ENCODE assay signal across 25 cellular contexts in genomic region chr7:107381453-107381852, GRCh38.
A peak's percentile ranks its signal among the peaks of the same experiment; 100 is the strongest.
DNase-seq lines count a peak whose midpoint lies in the region; ATAC-seq, FAIRE-seq and TF ChIP-seq lines count a peak whose summit lies in the region.
"Had no signal": no experiment of that assay in that cellular context is flagged by ENCODE, and none has a peak within 500 bp of the region (broad histone marks: within the 10 kb centered on the region; RNA-seq: fewer than 3 reads in every experiment).

No MANE protein-coding gene starts in this region.

- H4K20me1 ChIP-seq in HepG2 (ENCODE audit: insufficient read depth, low read length) (no peaks in the 10 kb centered on the region), K562 (replicated peaks; ENCODE audit: control insufficient read depth, insufficient read depth, low read length) (no peaks in the 10 kb centered on the region)
- H4K20me1 ChIP-seq: BLaER1 had no signal

- no peak overlapping the region for H2AFZ ChIP-seq in HepG2 (ENCODE audit: low read length)
- no peak overlapping the region for H2AFZ ChIP-seq in K562 (ENCODE audit: low read depth, low read length)

- intact Hi-C loops in HepG2 (cut with micrococcal nuclease; ENCODE audit: unreplicated experiment): no loop called here
- intact Hi-C loops in right lobe of liver (cut with DNase I): no loop called here
- intact Hi-C loops in K562 (cut with micrococcal nuclease): loop anchor here (5.0 kb wide), 2 partner anchors 121 to 174 kb away; no protein-coding TSS in a partner anchor

- no peaks in the 10 kb centered on the region for H3K4me1 ChIP-seq in HepG2 (ENCODE audit: insufficient read depth, low read length)
- H3K4me1 ChIP-seq in right lobe of liver: no peaks in the 10 kb centered on the region
- peaks cover 0 to under 1% of the 10 kb centered on the region in 2 experiments; a peak in 2 of 5 replicates for H3K4me1 ChIP-seq in K562 (replicated peaks in 1 of 2; ENCODE audit: control insufficient read depth in 2 of 2, insufficient read depth in 2 of 2, low read length in 2 of 2)
- H3K4me1 ChIP-seq: A549, BLaER1 had no signal

- ATAC-seq in HepG2: no peak
- ATAC-seq in right lobe of liver: no peak
- no peak for ATAC-seq in K562
- ATAC-seq: A549, GM12878 had no signal

- TF ChIP-seq RAD21 in HepG2 (CRISPR knock-in tag; IDR thresholded peaks at IDR 0.05) (no peak), K562 (CRISPR knock-in tag; conservative IDR thresholded peaks at IDR 0.05 in 1 of 2, IDR thresholded peaks at IDR 0.05 in 1 of 2) (no peak)

- TF ChIP-seq POLR2A in HepG2 (IDR thresholded peaks at IDR 0.05; ENCODE audit: insufficient read depth in 1 of 2, low read depth in 2 of 2, low read length in 2 of 2): no peak
- no peak for TF ChIP-seq POLR2A in right lobe of liver (IDR thresholded peaks at IDR 0.05)
- TF ChIP-seq POLR2A in K562 (conservative IDR thresholded peaks at IDR 0.05): no peak

- H3K27me3 ChIP-seq in HepG2 (ENCODE audit: control insufficient read depth in 1 of 2, insufficient read depth in 2 of 2, low read length in 2 of 2): no peaks in the 10 kb centered on the region
- no peaks in the 10 kb centered on the region for H3K27me3 ChIP-seq in right lobe of liver
- H3K27me3 ChIP-seq in K562 (ENCODE audit: control insufficient read depth in 2 of 2, insufficient read depth in 2 of 2, low read length in 2 of 2): no peaks in the 10 kb centered on the region
- H3K27me3 ChIP-seq: BE2C, BLaER1 had no signal

- no peaks in the 10 kb centered on the region for H3K79me2 ChIP-seq in HepG2 (ENCODE audit: insufficient read depth, low read length)
- no peaks in the 10 kb centered on the region for H3K79me2 ChIP-seq in K562 (ENCODE audit: control insufficient read depth, insufficient read depth, low read length)

- in situ Hi-C loops in HepG2 (cut with HindIII; ENCODE audit: extremely low pct_ligation_motif_present, low pct_unique_long_range_greater_than_20kb): no loop called here
- in situ Hi-C loops in K562 (cut with MboI): no loop called here

- DNase-seq in HepG2 (ENCODE audit: low spot score) (no peak), right lobe of liver (no peak), K562 (ENCODE audit: extremely low read depth in 1 of 4, low spot score in 3 of 4) (no peak), HCEC 1CT (no peak), AG20443 (ENCODE audit: low spot score) (no peak)
- DNase-seq: BE2C; C1 segment of cervical spinal cord; CD4-positive, alpha-beta memory T cell; CD4-positive, CD25-positive, alpha-beta regulatory T cell; CD8-positive, alpha-beta memory T cell; COR-L47; DMS 273 treated with DMSO at 0.1 percent for 48 hours; DMS153; DMS53; DMS79; DND-41; EL; GDM1 had no signal

- FAIRE-seq in HepG2 (lab: Jason Lieb, UNC) (no peak), K562 (lab: Jason Lieb, UNC) (no peak)
- FAIRE-seq: A549, GM12878, GM12892, GM18507, GM19239 had no signal

- H3K9ac ChIP-seq in HepG2 (ENCODE audit: insufficient read depth, low read depth, low read length) (no peak overlapping the region), K562 (ENCODE audit: insufficient read depth in 1 of 2, low read depth in 2 of 2, low read length in 2 of 2) (no peak overlapping the region)
- H3K9ac ChIP-seq: BLaER1 had no signal

- H3K9me1 ChIP-seq in K562 (ENCODE audit: control insufficient read depth, insufficient read depth, low read length): no peaks in the 10 kb centered on the region

- BruUV-seq in HepG2 (replicated peaks; lab: Mats Ljungman, UMichigan) (no TSS peak), K562 (replicated peaks; lab: Mats Ljungman, UMichigan) (no TSS peak)

- TF ChIP-seq EP300 in HepG2 (IDR thresholded peaks at IDR 0.05; ENCODE audit: low read depth in 2 of 2, low read length in 2 of 2) (no peak), HepG2 (CRISPR knock-in tag; IDR thresholded peaks at IDR 0.05; ENCODE audit: borderline replicate concordance) (no peak), K562 (IDR thresholded peaks at IDR 0.05; ENCODE audit: low read length) (no peak)

- CTCF ChIA-PET in HepG2 (lab: Yijun Ruan, JAX; ENCODE audit: low intra/inter-chr PET ratio, low total read pairs): no interaction called here
- CTCF ChIA-PET in K562 (lab: Yijun Ruan, JAX; ENCODE audit: low intra/inter-chr PET ratio): no interaction called here

- no peaks in the 10 kb centered on the region for H3K9me3 ChIP-seq in HepG2 (ENCODE audit: low read length)
- no peaks in the 10 kb centered on the region for H3K9me3 ChIP-seq in right lobe of liver
- no peaks in the 10 kb centered on the region for H3K9me3 ChIP-seq in K562 (replicated peaks; ENCODE audit: control insufficient read depth, insufficient read depth, low read depth, low read length)
- H3K9me3 ChIP-seq: A549, BE2C, BLaER1 had no signal

- POLR2A ChIA-PET in HepG2 (lab: Yijun Ruan, JAX): no interaction called here
- POLR2A ChIA-PET in K562 (lab: Yijun Ruan, JAX): interaction anchor here (1.2 to 1.7 kb wide), 2 partner anchors 11 to 201 kb away, joined by 3 to 6 read pairs; no protein-coding TSS in a partner anchor

- WGBS in HepG2 (ENCODE audit: low lambda C conversion rate): 80% methylated on average over 4 of the region's 4 CpGs
- 53% methylated on average over 4 of the region's 4 CpGs for WGBS in right lobe of liver (ENCODE audit: insufficient coverage, low coverage, low lambda C conversion rate, missing lambda C conversion rate)
- 86% methylated on average over 4 of the region's 4 CpGs for WGBS in K562 (ENCODE audit: insufficient coverage, low coverage, missing lambda C conversion rate)

- TF ChIP-seq CTCF in HepG2 (CRISPR knock-in tag; IDR thresholded peaks at IDR 0.05): no peak
- TF ChIP-seq CTCF in right lobe of liver (IDR thresholded peaks at IDR 0.05): no peak
- no peak for TF ChIP-seq CTCF in K562 (IDR thresholded peaks at IDR 0.05 in 2 of 3, conservative IDR thresholded peaks at IDR 0.05 in 1 of 3; ENCODE audit: insufficient read depth in 2 of 3, low read depth in 1 of 3, low read length in 3 of 3)

- H3K4me3 ChIP-seq in HepG2 (replicated peaks in 1 of 3; ENCODE audit: insufficient read depth in 1 of 3, low read depth in 2 of 3, low read length in 3 of 3) (no peak overlapping the region), right lobe of liver (no peak overlapping the region), K562 (no peak overlapping the region)
- H3K4me3 ChIP-seq: A549, BLaER1, GM12878 had no signal

- no peaks in the 10 kb centered on the region for H3K36me3 ChIP-seq in HepG2 (replicated peaks in 1 of 2; ENCODE audit: control insufficient read depth in 1 of 2, insufficient read depth in 2 of 2, low read length in 2 of 2)
- no peaks in the 10 kb centered on the region for H3K36me3 ChIP-seq in right lobe of liver
- no peaks in the 10 kb centered on the region for H3K36me3 ChIP-seq in K562 (ENCODE audit: control insufficient read depth, insufficient read depth, low read length)
- H3K36me3 ChIP-seq: BE2C, BLaER1 had no signal

- H3K27ac ChIP-seq in HepG2 (ENCODE audit: extremely low read length, insufficient read depth, low read length) (no peak overlapping the region), right lobe of liver (no peak overlapping the region), K562 (ENCODE audit: extremely low read depth, low read depth, low read length) (no peak overlapping the region)
- H3K27ac ChIP-seq: 22Rv1, A549, BLaER1 had no signal

- H3K4me2 ChIP-seq in HepG2 (ENCODE audit: low read depth, low read length) (no peak overlapping the region), K562 (ENCODE audit: insufficient read depth, low read length) (no peak overlapping the region)
- H3K4me2 ChIP-seq: A549, BLaER1 had no signal

TF ChIP-seq in HepG2, 621 proteins besides CTCF, POLR2A, EP300 and RAD21:
- no peak for TF ChIP-seq ZNF296 (CRISPR knock-in tag; conservative IDR thresholded peaks at IDR 0.05)
- peak; percentile 43; the same call in 1 of the 2 replicates for TF ChIP-seq CEBPB (IDR thresholded peaks at IDR 0.05; ENCODE audit: borderline replicate concordance, low read depth, low read length)

TF ChIP-seq in K562, 482 proteins besides CTCF, POLR2A, EP300 and RAD21:
- TF ChIP-seq SUPT5H (IDR thresholded peaks at IDR 0.05) (no peak), FOXM1 (IDR thresholded peaks at IDR 0.05; ENCODE audit: low read depth) (no peak), FOXM1 (CRISPR knock-in tag; IDR thresholded peaks at IDR 0.05; ENCODE audit: low read depth) (no peak), CEBPB (tag; IDR thresholded peaks at IDR 0.05) (peak; percentile 81), HDAC1 (IDR thresholded peaks at IDR 0.05) (no peak), NR1H2 (CRISPR knock-in tag; IDR thresholded peaks at IDR 0.05) (no peak), CEBPG (CRISPR knock-in tag; IDR thresholded peaks at IDR 0.05) (no peak), CEBPG (tag; conservative IDR thresholded peaks at IDR 0.05 in 1 of 2, IDR thresholded peaks at IDR 0.05 in 1 of 2) (peak in 1 of 2 experiments; percentile 67; a peak in 2 of 4 replicates), HSF4 (CRISPR knock-in tag; IDR thresholded peaks at IDR 0.05; ENCODE audit: borderline replicate concordance) (no peak), ZNF316 (IDR thresholded peaks at IDR 0.05) (0 out of 2 replicates have a peak, but pooled peaks have one; percentile 24), CTBP1 (IDR thresholded peaks at IDR 0.05; ENCODE audit: borderline replicate concordance) (no peak), ATF2 (CRISPR knock-in tag; IDR thresholded peaks at IDR 0.05) (no peak)

Comparison
In these comparisons a context has a peak if more than half of its experiments do, and no peak if none do; other contexts are left out.
1. Of the 241 proteins assayed by ChIP-seq in both HepG2 and K562: peak only in HepG2: none; only in K562: none; in both: CEBPB; in neither: 239; mixed calls (peak in some experiments, not most) for 1.